Comparison of ENCODE assay signal across 10 cellular contexts in genomic region chrX:153688534-153688899, GRCh38. TPM values are rescaled to one million over a fixed set of nuclear protein-coding genes. Genes with fewer than 3 reads are reported as not detected.
DNase-seq lines count a peak whose midpoint lies in the region; ATAC-seq and TF ChIP-seq lines count a peak whose summit lies in the region.
"Had no signal": no experiment of that assay in that cellular context is flagged by ENCODE, and none has a peak within 500 bp of the region (broad histone marks: within the 10 kb centered on the region; RNA-seq: fewer than 3 reads in every experiment).

No MANE protein-coding gene starts in this region.

- intact Hi-C loops in left ventricle myocardium inferior (cut with micrococcal nuclease) (no loop called here), left ventricle myocardium superior (cut with micrococcal nuclease) (no loop called here), uterus (cut with DNase I; ENCODE audit: low total_unique reads) (no loop called here)

- H3K36me3 ChIP-seq in left ventricle myocardium inferior = no peaks in the 10 kb centered on the region
- peaks cover 17% of the 10 kb centered on the region; the same call in 1 of the 2 replicates for H3K36me3 ChIP-seq in iPS-20b (ENCODE audit: insufficient read depth, low read depth, low read length)
- no peaks in the 10 kb centered on the region for H3K36me3 ChIP-seq in uterus
- H3K36me3 ChIP-seq: SJSA1 had no signal

- peak overlapping the region; percentile 87 for H3K27ac ChIP-seq in left ventricle myocardium inferior (replicated peaks)
- H3K27ac ChIP-seq in iPS-20b (ENCODE audit: low read length) = no peak overlapping the region
- peak overlapping the region in 1 of 2 donors; percentile 73 for H3K27ac ChIP-seq in uterus
- H3K27ac ChIP-seq: SJSA1 had no signal

- DNase-seq in left ventricle myocardium inferior (no peak), left ventricle myocardium superior (no peak), uterus (no peak)
- no peak for DNase-seq in activated CD4-positive, alpha-beta T cell treated with anti-CD3 and anti-CD28 coated beads, Interleukin-2, amount 50 U/mL, for 48 hours
- DNase-seq: activated CD8-positive, alpha-beta memory T cell treated with anti-CD3 and anti-CD28 coated beads, Interleukin-2, amount 50 U/mL, for 48 hours; NCI-H1417 had no signal

- H3K4me3 ChIP-seq in left ventricle myocardium inferior (peak overlapping the region; percentile 66), iPS-20b (ENCODE audit: low read length) (peak overlapping the region; percentile 60; the same call in 1 of the 2 replicates), uterus (peak overlapping the region; percentile 4 to 46)
- H3K4me3 ChIP-seq: SJSA1 had no signal

- ATAC-seq in left ventricle myocardium superior = no peak
- ATAC-seq in GM21381 (IDR thresholded peaks at IDR 0.05; ENCODE audit: unreplicated experiment) = no peak

- no peak for TF ChIP-seq POLR2A in uterus (IDR thresholded peaks at IDR 0.05)

- H3K9me3 ChIP-seq in left ventricle myocardium inferior (replicated peaks) (no peaks in the 10 kb centered on the region), iPS-20b (ENCODE audit: insufficient read depth, low read depth, low read length) (no peaks in the 10 kb centered on the region), uterus (no peaks in the 10 kb centered on the region)
- H3K9me3 ChIP-seq: SJSA1 had no signal

- H3K4me1 ChIP-seq in left ventricle myocardium inferior = peaks cover 15% of the 10 kb centered on the region
- peaks cover 7% of the 10 kb centered on the region; the same call in 1 of the 2 replicates for H3K4me1 ChIP-seq in iPS-20b (ENCODE audit: insufficient read depth, low read length)
- no peaks in the 10 kb centered on the region for H3K4me1 ChIP-seq in uterus
- H3K4me1 ChIP-seq: SJSA1 had no signal

- H3K9ac ChIP-seq in iPS-20b (ENCODE audit: low read depth, low read length) = no peak overlapping the region

- no peaks in the 10 kb centered on the region for H3K27me3 ChIP-seq in left ventricle myocardium inferior (ENCODE audit: low read depth)
- no peaks in the 10 kb centered on the region for H3K27me3 ChIP-seq in iPS-20b (ENCODE audit: insufficient read depth, low read length)
- no peaks in the 10 kb centered on the region for H3K27me3 ChIP-seq in uterus
- H3K27me3 ChIP-seq: SJSA1 had no signal

- no peak for TF ChIP-seq CTCF in left ventricle myocardium inferior (IDR thresholded peaks at IDR 0.05; ENCODE audit: borderline replicate concordance)
- no peak for TF ChIP-seq CTCF in uterus (IDR thresholded peaks at IDR 0.05)

RNA-seq across cellular contexts. Expression of gene SLC6A8, which starts 0.8 kb away (rescaled TPM):
- total RNA-seq in left ventricle myocardium inferior (229 TPM), left ventricle myocardium superior (208 TPM), uterus (10 to 100 TPM in 2 of 4 donors, 1 to 10 TPM in 2; 4.7 to 40.3 (median 11.2) TPM)

RNA-seq across cellular contexts. Expression of gene PNCK, which starts 14.9 kb away (rescaled TPM):
- 6.1 TPM for total RNA-seq in left ventricle myocardium inferior
- total RNA-seq in left ventricle myocardium superior = 14.5 TPM
- 1 to 10 TPM in 3 of 4 donors, not detected in 1; 1.8 to 8.5 (median 5.9) TPM for total RNA-seq in uterus
- total RNA-seq: pulmonary artery endothelial cell, SJSA1 had no signal

RNA-seq across cellular contexts. Expression of gene BCAP31, which starts 35.7 kb away (rescaled TPM):
- total RNA-seq in left ventricle myocardium inferior (80.8 TPM), left ventricle myocardium superior (91.6 TPM), uterus (100 to 1,000 TPM in 2 of 4 donors, 10 to 100 TPM in 2; 86.6 to 177 (median 102) TPM)

RNA-seq across cellular contexts. Expression of gene ABCD1, which starts 36.1 kb away (rescaled TPM):
- total RNA-seq in left ventricle myocardium inferior = 16.0 TPM
- 16.5 TPM for total RNA-seq in left ventricle myocardium superior
- total RNA-seq in uterus = 10 to 100 TPM in 3 of 4 donors, 1 to 10 TPM in 1; 2.9 to 24.9 (median 13.1) TPM

RNA-seq across cellular contexts. Expression of gene DUSP9, which starts 41.5 kb away (rescaled TPM):
- total RNA-seq in left ventricle myocardium inferior = not detected
- total RNA-seq in left ventricle myocardium superior = 0.10 TPM
- under 1 TPM in 1 of 4 donors, not detected in 3; 0.21 TPM for total RNA-seq in uterus
